Comparison of ENCODE assay signal across 8 cellular contexts in genomic region chr3:84958495-84959469, GRCh38. TPM values are rescaled to one million over a fixed set of nuclear protein-coding genes. Genes with fewer than 3 reads are reported as not detected.
DNase-seq lines count a peak whose midpoint lies in the region; ATAC-seq and TF ChIP-seq lines count a peak whose summit lies in the region.

Gene CADM2 (plus strand): TSS chr3:84958989.

- H3K27ac ChIP-seq in 22Rv1: peak within 1 kb of the TSS; percentile 65

- ATAC-seq in GM18858 (IDR thresholded peaks at IDR 0.05; ENCODE audit: unreplicated experiment) (peak; percentile 93), HG03095 (IDR thresholded peaks at IDR 0.05; ENCODE audit: unreplicated experiment) (peak; percentile 86)

- peak; percentile 23 for TF ChIP-seq CTCF in 22Rv1 (IDR thresholded peaks at IDR 0.05)

- DNase-seq in NCI-H2227 treated with DMSO at 0.1 percent for 48 hours (lab: John Stamatoyannopoulos, UW) (peak; percentile 73), dermis blood vessel endothelial cell (peak; percentile 76), left kidney (ENCODE audit: low read depth, low spot score) (peak; percentile 98)
- peak; percentile 72 to 75 for DNase-seq in activated CD4-positive, alpha-beta T cell treated with anti-CD3 and anti-CD28 coated beads, Interleukin-2, amount 50 U/mL, for 48 hours
- DNase-seq in stimulated activated CD4-positive, alpha-beta T cell treated with anti-CD3 and anti-CD28 coated beads, Interleukin-1b, Interleukin-23, amount 100 ng/mL, for 24 hours (ENCODE audit: low read depth in 4 of 4, low spot score in 1 of 4): peak; percentile 30 to 65 (median 42)

RNA-seq across cellular contexts. Expression of gene CADM2, which starts in this region (rescaled TPM):
- total RNA-seq in dermis blood vessel endothelial cell: not detected in 2 replicates

Comparison
In these comparisons a context has a peak if more than half of its experiments do, and no peak if none do; other contexts are left out.
1. Peak in every context shown above with its lines: DNase-seq, ATAC-seq and H3K27ac ChIP-seq.
2. Peak in DNase-seq in dermis blood vessel endothelial cell; RNA of the gene not detected or under 1 TPM.
3. DNase-seq: peak in every context shown above with its lines; median percentile 98 in left kidney; 76 in dermis blood vessel endothelial cell; 74 in activated CD4-positive, alpha-beta T cell treated with anti-CD3 and anti-CD28 coated beads, Interleukin-2, amount 50 U/mL, for 48 hours; 73 in NCI-H2227 treated with DMSO at 0.1 percent for 48 hours; 42 in stimulated activated CD4-positive, alpha-beta T cell treated with anti-CD3 and anti-CD28 coated beads, Interleukin-1b, Interleukin-23, amount 100 ng/mL, for 24 hours.